Comparison of ENCODE assay signal across 12 cellular contexts in the genomic region with DNA sequence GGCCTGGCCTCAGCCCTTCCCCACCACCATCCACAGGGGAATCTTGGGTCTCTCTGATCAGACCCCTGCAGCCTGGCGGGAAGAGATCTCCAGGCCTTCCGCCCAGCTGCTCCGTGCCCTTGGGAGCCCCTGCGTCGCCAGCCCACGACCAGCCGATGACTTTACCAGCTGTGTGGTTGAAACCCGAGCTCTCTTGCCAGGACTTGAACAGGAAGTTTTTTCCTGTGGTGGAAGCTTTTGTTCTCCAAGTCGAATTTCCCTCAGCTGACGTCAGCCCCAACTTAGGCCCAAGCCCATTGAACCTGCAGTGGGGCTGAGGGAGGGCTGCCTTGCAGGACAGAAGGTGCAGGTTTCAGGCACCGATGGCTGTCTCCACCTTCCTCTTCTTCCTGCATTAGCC. TPM values are rescaled to one million over a fixed set of nuclear protein-coding genes. Genes with fewer than 3 reads are reported as not detected.
DNase-seq lines count a peak whose midpoint lies in the region; ATAC-seq and TF ChIP-seq lines count a peak whose summit lies in the region.
"Had no signal": no experiment of that assay in that cellular context is flagged by ENCODE, and none has a peak within 500 bp of the region (broad histone marks: within the 10 kb centered on the region; RNA-seq: fewer than 3 reads in every experiment).

No MANE protein-coding gene starts in this region.

- no peak for ATAC-seq in activated CD8-positive, alpha-beta memory T cell treated with anti-CD3 and anti-CD28 coated beads, Interleukin-2, amount 10 ng/mL, durations not matched to agents 7 days and 5 days
- no peak for ATAC-seq in GM18909 (IDR thresholded peaks at IDR 0.05; ENCODE audit: poor library complexity, unreplicated experiment)

- DNase-seq in AG10803 (ENCODE audit: low read depth): peak; percentile 53
- DNase-seq in M059J (ENCODE audit: low read depth): peak; percentile 94
- peak; percentile 69 to 97 for DNase-seq in dermis microvascular lymphatic vessel endothelial cell (ENCODE audit: low read depth in 2 of 2)
- DNase-seq in left kidney (ENCODE audit: low read depth, low spot score): peak; percentile 91
- DNase-seq in NCI-H1436 (lab: John Stamatoyannopoulos, UW): no peak
- DNase-seq in activated CD8-positive, alpha-beta memory T cell treated with anti-CD3 and anti-CD28 coated beads, Interleukin-2, amount 10 ng/mL, durations not matched to agents 7 days and 5 days: no peak
- DNase-seq in GM23248: no peak
- DNase-seq: NCI-H2029; stimulated activated naive CD4-positive, alpha-beta T cell had no signal

- no peaks in the 10 kb centered on the region for H3K9me3 ChIP-seq in GM23248 (ENCODE audit: low read depth)

- H3K9me3 Mint-ChIP-seq in activated CD8-positive, alpha-beta memory T cell treated with anti-CD3 and anti-CD28 coated beads, Interleukin-2, amount 10 ng/mL, durations not matched to agents 7 days and 5 days (ENCODE audit: low read depth): no peaks in the 10 kb centered on the region

- H3K27me3 Mint-ChIP-seq in activated CD8-positive, alpha-beta memory T cell treated with anti-CD3 and anti-CD28 coated beads, Interleukin-2, amount 10 ng/mL, durations not matched to agents 7 days and 5 days: peaks cover 5% of the 10 kb centered on the region

- 88 to 90% methylated on average over 11 of the region's 11 CpGs for WGBS in GM23248 (ENCODE audit: low coverage in 1 of 2, low lambda C conversion rate in 2 of 2, missing lambda C conversion rate in 2 of 2), 2 experiments

- no peaks in the 10 kb centered on the region for H3K36me3 ChIP-seq in GM23248 (ENCODE audit: low read depth)

- no peak overlapping the region for H3K4me3 Mint-ChIP-seq in activated CD8-positive, alpha-beta memory T cell treated with anti-CD3 and anti-CD28 coated beads, Interleukin-2, amount 10 ng/mL, durations not matched to agents 7 days and 5 days

- H3K27ac ChIP-seq in GM23248: no peak overlapping the region
- H3K27ac ChIP-seq: C4-2B had no signal

- in situ Hi-C loops in GM23248 (cut with MboI): no loop called here

- no peaks in the 10 kb centered on the region for H3K27me3 ChIP-seq in GM23248 (replicated peaks; ENCODE audit: insufficient read depth)

- no peak overlapping the region for H3K9ac ChIP-seq in GM23248

- H3K4me3 ChIP-seq in AG10803 (ENCODE audit: low read length) (no peak overlapping the region), GM23248 (no peak overlapping the region)
- H3K4me3 ChIP-seq: skin epidermis had no signal

- H3K9me2 ChIP-seq in GM23248 (ENCODE audit: insufficient read depth): no peaks in the 10 kb centered on the region

- no peak overlapping the region for H3K4me2 ChIP-seq in GM23248 (ENCODE audit: unreplicated experiment)

- no peaks in the 10 kb centered on the region for H4K20me1 ChIP-seq in GM23248 (ENCODE audit: insufficient read depth)

- H3K4me1 ChIP-seq in GM23248 (ENCODE audit: insufficient read depth): no peaks in the 10 kb centered on the region

- no peak overlapping the region for H3K27ac Mint-ChIP-seq in activated CD8-positive, alpha-beta memory T cell treated with anti-CD3 and anti-CD28 coated beads, Interleukin-2, amount 10 ng/mL, durations not matched to agents 7 days and 5 days

- H3K36me3 Mint-ChIP-seq in activated CD8-positive, alpha-beta memory T cell treated with anti-CD3 and anti-CD28 coated beads, Interleukin-2, amount 10 ng/mL, durations not matched to agents 7 days and 5 days: no peaks in the 10 kb centered on the region

- H2AFZ ChIP-seq in GM23248: no peak overlapping the region

- no peaks in the 10 kb centered on the region for H3K79me2 ChIP-seq in GM23248 (ENCODE audit: insufficient read depth)

- CTCF ChIA-PET in activated CD8-positive, alpha-beta memory T cell treated with anti-CD3 and anti-CD28 coated beads, Interleukin-2, amount 10 ng/mL, durations not matched to agents 7 days and 5 days (lab: Charles Lee): no interaction called here

- no peak for TF ChIP-seq CTCF in AG10803 (conservative IDR thresholded peaks at IDR 0.05; ENCODE audit: low read length)

- peaks cover 19% of the 10 kb centered on the region for H3K4me1 Mint-ChIP-seq in activated CD8-positive, alpha-beta memory T cell treated with anti-CD3 and anti-CD28 coated beads, Interleukin-2, amount 10 ng/mL, durations not matched to agents 7 days and 5 days

- no peaks in the 10 kb centered on the region for H3F3A ChIP-seq in GM23248 (ENCODE audit: insufficient read depth)

RNA-seq across cellular contexts. Expression of a gene that starts 51.7 kb away (rescaled TPM):
- total RNA-seq in M059J (2014; rRNA removed; shearing (Covaris generic)): 32.6 and 46.7 TPM in 2 replicates
- 11.8 and 12.3 TPM in 2 replicates for total RNA-seq in dermis microvascular lymphatic vessel endothelial cell
- total RNA-seq in activated CD8-positive, alpha-beta memory T cell treated with anti-CD3 and anti-CD28 coated beads, Interleukin-2, amount 10 ng/mL, durations not matched to agents 7 days and 5 days: 10 to 100 TPM; 87.1 to 88.0 TPM
- 34.0 and 50.1 TPM in 2 replicates for total RNA-seq in GM23248 (2014; rRNA removed; shearing (Covaris generic))
- 30.8 and 30.9 TPM in 2 replicates for polyA plus RNA-seq in GM23248 (2016; fragmentation: Nextera tagmentation; extraction: Ambion mirVana)

Comparison
In these comparisons a context has a peak if more than half of its experiments do, and no peak if none do; other contexts are left out.
1. DNase-seq: peak in AG10803 (single experiment), M059J (single experiment), dermis microvascular lymphatic vessel endothelial cell (2 of 2) and left kidney (single experiment); none in NCI-H1436 (single experiment), activated CD8-positive, alpha-beta memory T cell treated with anti-CD3 and anti-CD28 coated beads, Interleukin-2, amount 10 ng/mL, durations not matched to agents 7 days and 5 days (single experiment) and GM23248 (single experiment).